In the genomic region with DNA sequence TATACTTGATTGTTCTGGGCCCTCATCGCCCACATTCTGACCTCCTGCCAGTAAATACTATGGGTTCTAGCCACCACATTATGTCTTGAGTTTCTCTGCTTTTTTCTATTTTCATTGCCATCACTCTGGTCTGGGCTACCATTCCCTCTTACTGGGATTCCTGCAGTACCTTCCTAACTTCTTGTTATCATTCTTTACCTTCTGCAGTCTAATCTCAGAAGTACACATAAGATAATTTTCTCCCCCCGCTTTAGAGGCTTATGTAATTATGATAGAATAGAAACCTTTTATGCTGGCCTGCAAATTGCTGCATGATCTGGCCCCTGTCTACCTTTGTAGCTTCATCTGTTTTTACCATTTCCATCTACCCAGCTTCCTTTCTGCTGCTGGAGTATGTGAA, we compare ENCODE assay signal across 1 cellular context.
TF ChIP-seq lines count a peak whose summit lies in the region.

No MANE protein-coding gene starts in this region.

TF ChIP-seq in K562, 482 proteins besides CTCF, POLR2A, EP300 and RAD21 (continued from another document and continues in another):
- TF ChIP-seq HNRNPH1 (optimal IDR thresholded peaks at IDR 0.05; ENCODE audit: low read depth, low read length) (no peak), CBX2 (IDR thresholded peaks at IDR 0.05; ENCODE audit: insufficient read depth, low read length, poor library complexity, severe bottlenecking) (no peak), HSF4 (CRISPR knock-in tag; IDR thresholded peaks at IDR 0.05; ENCODE audit: borderline replicate concordance) (no peak), SMARCE1 (IDR thresholded peaks at IDR 0.05) (peak; percentile 74), ZNF408 (CRISPR knock-in tag; IDR thresholded peaks at IDR 0.05; ENCODE audit: low read depth) (no peak), ETV5 (CRISPR knock-in tag; IDR thresholded peaks at IDR 0.05; ENCODE audit: low read depth) (no peak), HNRNPUL1 (IDR thresholded peaks at IDR 0.05; ENCODE audit: low read length) (no peak), MTA2 (IDR thresholded peaks at IDR 0.05; ENCODE audit: low read depth) (peak; percentile 66), TCF3 (CRISPR knock-in tag; IDR thresholded peaks at IDR 0.05) (peak; percentile 81), ETV1 (tag; conservative IDR thresholded peaks at IDR 0.05; ENCODE audit: low read depth) (no peak), NEUROD1 (IDR thresholded peaks at IDR 0.05; ENCODE audit: borderline replicate concordance, low read depth, low read length, partially characterized antibody) (no peak), NUFIP1 (IDR thresholded peaks at IDR 0.05; ENCODE audit: partially characterized antibody) (no peak), XRCC5 (IDR thresholded peaks at IDR 0.05; ENCODE audit: low read depth, low read length) (no peak), LEF1 (IDR thresholded peaks at IDR 0.05) (no peak), HDAC3 (IDR thresholded peaks at IDR 0.05; ENCODE audit: borderline replicate concordance, partially characterized antibody) (no peak), SMARCA5 (IDR thresholded peaks at IDR 0.05) (no peak), HOXB6 (CRISPR knock-in tag; IDR thresholded peaks at IDR 0.05; ENCODE audit: borderline replicate concordance) (no peak), GTF2F1 (IDR thresholded peaks at IDR 0.05; ENCODE audit: low read depth, low read length) (no peak), GTF2A2 (tag; IDR thresholded peaks at IDR 0.05) (no peak), LARP7 (IDR thresholded peaks at IDR 0.05) (no peak), PRMT5 (CRISPR knock-in tag; IDR thresholded peaks at IDR 0.05) (no peak), CBFA2T2 (conservative IDR thresholded peaks at IDR 0.05) (peak; percentile 72), BCL6 (CRISPR knock-in tag; IDR thresholded peaks at IDR 0.05) (no peak), SP1 (CRISPR knock-in tag; IDR thresholded peaks at IDR 0.05) (no peak), MIER1 (IDR thresholded peaks at IDR 0.05; ENCODE audit: low read depth) (no peak), ZNF764 (CRISPR knock-in tag; IDR thresholded peaks at IDR 0.05; ENCODE audit: low read depth) (no peak), GABPB2 (CRISPR knock-in tag; conservative IDR thresholded peaks at IDR 0.05) (no peak), PML (IDR thresholded peaks at IDR 0.05; ENCODE audit: low read length) (no peak; the same call in 1 of the 2 replicates), CTBP1 (IDR thresholded peaks at IDR 0.05; ENCODE audit: borderline replicate concordance) (no peak; the same call in 1 of the 2 replicates), ZNF384 (IDR thresholded peaks at IDR 0.05; ENCODE audit: low read depth, low read length) (no peak), SNRNP70 (optimal IDR thresholded peaks at IDR 0.05; ENCODE audit: low read depth, low read length) (no peak), OTX1 (CRISPR knock-in tag; IDR thresholded peaks at IDR 0.05) (no peak), TAL1 (IDR thresholded peaks at IDR 0.05) (peak; percentile 86), NR4A1 (CRISPR knock-in tag; IDR thresholded peaks at IDR 0.05) (no peak), NR4A1 (tag; IDR thresholded peaks at IDR 0.05) (no peak), CEBPB (tag; IDR thresholded peaks at IDR 0.05) (no peak), POLR2AphosphoS2 (IDR thresholded peaks at IDR 0.05; ENCODE audit: low read length) (no peak), TSC22D4 (tag; IDR thresholded peaks at IDR 0.05) (no peak), ZNF77 (CRISPR knock-in tag; IDR thresholded peaks at IDR 0.05) (no peak), U2AF2 (optimal IDR thresholded peaks at IDR 0.05; ENCODE audit: low read depth, low read length) (no peak)
- TF ChIP-seq, protein P1, sequence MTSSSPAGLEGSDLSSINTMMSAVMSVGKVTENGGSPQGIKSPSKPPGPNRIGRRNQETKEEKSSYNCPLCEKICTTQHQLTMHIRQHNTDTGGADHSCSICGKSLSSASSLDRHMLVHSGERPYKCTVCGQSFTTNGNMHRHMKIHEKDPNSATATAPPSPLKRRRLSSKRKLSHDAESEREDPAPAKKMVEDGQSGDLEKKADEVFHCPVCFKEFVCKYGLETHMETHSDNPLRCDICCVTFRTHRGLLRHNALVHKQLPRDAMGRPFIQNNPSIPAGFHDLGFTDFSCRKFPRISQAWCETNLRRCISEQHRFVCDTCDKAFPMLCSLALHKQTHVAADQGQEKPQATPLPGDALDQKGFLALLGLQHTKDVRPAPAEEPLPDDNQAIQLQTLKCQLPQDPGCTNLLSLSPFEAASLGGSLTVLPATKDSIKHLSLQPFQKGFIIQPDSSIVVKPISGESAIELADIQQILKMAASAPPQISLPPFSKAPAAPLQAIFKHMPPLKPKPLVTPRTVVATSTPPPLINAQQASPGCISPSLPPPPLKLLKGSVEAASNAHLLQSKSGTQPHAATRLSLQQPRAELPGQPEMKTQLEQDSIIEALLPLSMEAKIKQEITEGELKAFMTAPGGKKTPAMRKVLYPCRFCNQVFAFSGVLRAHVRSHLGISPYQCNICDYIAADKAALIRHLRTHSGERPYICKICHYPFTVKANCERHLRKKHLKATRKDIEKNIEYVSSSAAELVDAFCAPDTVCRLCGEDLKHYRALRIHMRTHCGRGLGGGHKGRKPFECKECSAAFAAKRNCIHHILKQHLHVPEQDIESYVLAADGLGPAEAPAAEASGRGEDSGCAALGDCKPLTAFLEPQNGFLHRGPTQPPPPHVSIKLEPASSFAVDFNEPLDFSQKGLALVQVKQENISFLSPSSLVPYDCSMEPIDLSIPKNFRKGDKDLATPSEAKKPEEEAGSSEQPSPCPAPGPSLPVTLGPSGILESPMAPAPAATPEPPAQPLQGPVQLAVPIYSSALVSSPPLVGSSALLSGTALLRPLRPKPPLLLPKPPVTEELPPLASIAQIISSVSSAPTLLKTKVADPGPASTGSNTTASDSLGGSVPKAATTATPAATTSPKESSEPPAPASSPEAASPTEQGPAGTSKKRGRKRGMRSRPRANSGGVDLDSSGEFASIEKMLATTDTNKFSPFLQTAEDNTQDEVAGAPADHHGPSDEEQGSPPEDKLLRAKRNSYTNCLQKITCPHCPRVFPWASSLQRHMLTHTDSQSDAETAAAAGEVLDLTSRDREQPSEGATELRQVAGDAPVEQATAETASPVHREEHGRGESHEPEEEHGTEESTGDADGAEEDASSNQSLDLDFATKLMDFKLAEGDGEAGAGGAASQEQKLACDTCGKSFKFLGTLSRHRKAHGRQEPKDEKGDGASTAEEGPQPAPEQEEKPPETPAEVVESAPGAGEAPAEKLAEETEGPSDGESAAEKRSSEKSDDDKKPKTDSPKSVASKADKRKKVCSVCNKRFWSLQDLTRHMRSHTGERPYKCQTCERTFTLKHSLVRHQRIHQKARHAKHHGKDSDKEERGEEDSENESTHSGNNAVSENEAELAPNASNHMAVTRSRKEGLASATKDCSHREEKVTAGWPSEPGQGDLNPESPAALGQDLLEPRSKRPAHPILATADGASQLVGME (CRISPR knock-in tag; IDR thresholded peaks at IDR 0.05), result no peak
- TF ChIP-seq, protein P2, sequence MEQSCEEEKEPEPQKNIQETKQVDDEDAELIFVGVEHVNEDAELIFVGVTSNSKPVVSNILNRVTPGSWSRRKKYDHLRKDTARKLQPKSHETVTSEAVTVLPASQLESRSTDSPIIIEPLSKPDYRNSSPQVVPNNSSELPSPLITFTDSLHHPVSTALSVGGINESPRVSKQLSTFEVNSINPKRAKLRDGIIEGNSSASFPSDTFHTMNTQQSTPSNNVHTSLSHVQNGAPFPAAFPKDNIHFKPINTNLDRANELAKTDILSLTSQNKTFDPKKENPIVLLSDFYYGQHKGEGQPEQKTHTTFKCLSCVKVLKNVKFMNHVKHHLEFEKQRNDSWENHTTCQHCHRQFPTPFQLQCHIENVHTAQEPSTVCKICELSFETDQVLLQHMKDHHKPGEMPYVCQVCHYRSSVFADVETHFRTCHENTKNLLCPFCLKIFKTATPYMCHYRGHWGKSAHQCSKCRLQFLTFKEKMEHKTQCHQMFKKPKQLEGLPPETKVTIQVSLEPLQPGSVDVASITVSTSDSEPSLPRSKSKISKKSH (CRISPR knock-in tag; IDR thresholded peaks at IDR 0.05), result no peak
- TF ChIP-seq, protein P3, sequence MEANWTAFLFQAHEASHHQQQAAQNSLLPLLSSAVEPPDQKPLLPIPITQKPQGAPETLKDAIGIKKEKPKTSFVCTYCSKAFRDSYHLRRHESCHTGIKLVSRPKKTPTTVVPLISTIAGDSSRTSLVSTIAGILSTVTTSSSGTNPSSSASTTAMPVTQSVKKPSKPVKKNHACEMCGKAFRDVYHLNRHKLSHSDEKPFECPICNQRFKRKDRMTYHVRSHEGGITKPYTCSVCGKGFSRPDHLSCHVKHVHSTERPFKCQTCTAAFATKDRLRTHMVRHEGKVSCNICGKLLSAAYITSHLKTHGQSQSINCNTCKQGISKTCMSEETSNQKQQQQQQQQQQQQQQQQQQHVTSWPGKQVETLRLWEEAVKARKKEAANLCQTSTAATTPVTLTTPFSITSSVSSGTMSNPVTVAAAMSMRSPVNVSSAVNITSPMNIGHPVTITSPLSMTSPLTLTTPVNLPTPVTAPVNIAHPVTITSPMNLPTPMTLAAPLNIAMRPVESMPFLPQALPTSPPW (CRISPR knock-in tag; IDR thresholded peaks at IDR 0.05), result peak; percentile 82
- TF ChIP-seq, protein P4, sequence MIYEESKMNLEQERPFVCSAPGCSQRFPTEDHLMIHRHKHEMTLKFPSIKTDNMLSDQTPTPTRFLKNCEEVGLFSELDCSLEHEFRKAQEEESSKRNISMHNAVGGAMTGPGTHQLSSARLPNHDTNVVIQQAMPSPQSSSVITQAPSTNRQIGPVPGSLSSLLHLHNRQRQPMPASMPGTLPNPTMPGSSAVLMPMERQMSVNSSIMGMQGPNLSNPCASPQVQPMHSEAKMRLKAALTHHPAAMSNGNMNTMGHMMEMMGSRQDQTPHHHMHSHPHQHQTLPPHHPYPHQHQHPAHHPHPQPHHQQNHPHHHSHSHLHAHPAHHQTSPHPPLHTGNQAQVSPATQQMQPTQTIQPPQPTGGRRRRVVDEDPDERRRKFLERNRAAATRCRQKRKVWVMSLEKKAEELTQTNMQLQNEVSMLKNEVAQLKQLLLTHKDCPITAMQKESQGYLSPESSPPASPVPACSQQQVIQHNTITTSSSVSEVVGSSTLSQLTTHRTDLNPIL (CRISPR knock-in tag; IDR thresholded peaks at IDR 0.05), result no peak
- TF ChIP-seq, protein P5, sequence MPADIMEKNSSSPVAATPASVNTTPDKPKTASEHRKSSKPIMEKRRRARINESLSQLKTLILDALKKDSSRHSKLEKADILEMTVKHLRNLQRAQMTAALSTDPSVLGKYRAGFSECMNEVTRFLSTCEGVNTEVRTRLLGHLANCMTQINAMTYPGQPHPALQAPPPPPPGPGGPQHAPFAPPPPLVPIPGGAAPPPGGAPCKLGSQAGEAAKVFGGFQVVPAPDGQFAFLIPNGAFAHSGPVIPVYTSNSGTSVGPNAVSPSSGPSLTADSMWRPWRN (IDR thresholded peaks at IDR 0.05; ENCODE audit: low read depth), result no peak
- TF ChIP-seq, protein P6, sequence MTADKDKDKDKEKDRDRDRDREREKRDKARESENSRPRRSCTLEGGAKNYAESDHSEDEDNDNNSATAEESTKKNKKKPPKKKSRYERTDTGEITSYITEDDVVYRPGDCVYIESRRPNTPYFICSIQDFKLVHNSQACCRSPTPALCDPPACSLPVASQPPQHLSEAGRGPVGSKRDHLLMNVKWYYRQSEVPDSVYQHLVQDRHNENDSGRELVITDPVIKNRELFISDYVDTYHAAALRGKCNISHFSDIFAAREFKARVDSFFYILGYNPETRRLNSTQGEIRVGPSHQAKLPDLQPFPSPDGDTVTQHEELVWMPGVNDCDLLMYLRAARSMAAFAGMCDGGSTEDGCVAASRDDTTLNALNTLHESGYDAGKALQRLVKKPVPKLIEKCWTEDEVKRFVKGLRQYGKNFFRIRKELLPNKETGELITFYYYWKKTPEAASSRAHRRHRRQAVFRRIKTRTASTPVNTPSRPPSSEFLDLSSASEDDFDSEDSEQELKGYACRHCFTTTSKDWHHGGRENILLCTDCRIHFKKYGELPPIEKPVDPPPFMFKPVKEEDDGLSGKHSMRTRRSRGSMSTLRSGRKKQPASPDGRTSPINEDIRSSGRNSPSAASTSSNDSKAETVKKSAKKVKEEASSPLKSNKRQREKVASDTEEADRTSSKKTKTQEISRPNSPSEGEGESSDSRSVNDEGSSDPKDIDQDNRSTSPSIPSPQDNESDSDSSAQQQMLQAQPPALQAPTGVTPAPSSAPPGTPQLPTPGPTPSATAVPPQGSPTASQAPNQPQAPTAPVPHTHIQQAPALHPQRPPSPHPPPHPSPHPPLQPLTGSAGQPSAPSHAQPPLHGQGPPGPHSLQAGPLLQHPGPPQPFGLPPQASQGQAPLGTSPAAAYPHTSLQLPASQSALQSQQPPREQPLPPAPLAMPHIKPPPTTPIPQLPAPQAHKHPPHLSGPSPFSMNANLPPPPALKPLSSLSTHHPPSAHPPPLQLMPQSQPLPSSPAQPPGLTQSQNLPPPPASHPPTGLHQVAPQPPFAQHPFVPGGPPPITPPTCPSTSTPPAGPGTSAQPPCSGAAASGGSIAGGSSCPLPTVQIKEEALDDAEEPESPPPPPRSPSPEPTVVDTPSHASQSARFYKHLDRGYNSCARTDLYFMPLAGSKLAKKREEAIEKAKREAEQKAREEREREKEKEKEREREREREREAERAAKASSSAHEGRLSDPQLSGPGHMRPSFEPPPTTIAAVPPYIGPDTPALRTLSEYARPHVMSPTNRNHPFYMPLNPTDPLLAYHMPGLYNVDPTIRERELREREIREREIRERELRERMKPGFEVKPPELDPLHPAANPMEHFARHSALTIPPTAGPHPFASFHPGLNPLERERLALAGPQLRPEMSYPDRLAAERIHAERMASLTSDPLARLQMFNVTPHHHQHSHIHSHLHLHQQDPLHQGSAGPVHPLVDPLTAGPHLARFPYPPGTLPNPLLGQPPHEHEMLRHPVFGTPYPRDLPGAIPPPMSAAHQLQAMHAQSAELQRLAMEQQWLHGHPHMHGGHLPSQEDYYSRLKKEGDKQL (CRISPR knock-in tag; IDR thresholded peaks at IDR 0.05; ENCODE audit: borderline replicate concordance), result no peak
- TF ChIP-seq, protein P7, sequence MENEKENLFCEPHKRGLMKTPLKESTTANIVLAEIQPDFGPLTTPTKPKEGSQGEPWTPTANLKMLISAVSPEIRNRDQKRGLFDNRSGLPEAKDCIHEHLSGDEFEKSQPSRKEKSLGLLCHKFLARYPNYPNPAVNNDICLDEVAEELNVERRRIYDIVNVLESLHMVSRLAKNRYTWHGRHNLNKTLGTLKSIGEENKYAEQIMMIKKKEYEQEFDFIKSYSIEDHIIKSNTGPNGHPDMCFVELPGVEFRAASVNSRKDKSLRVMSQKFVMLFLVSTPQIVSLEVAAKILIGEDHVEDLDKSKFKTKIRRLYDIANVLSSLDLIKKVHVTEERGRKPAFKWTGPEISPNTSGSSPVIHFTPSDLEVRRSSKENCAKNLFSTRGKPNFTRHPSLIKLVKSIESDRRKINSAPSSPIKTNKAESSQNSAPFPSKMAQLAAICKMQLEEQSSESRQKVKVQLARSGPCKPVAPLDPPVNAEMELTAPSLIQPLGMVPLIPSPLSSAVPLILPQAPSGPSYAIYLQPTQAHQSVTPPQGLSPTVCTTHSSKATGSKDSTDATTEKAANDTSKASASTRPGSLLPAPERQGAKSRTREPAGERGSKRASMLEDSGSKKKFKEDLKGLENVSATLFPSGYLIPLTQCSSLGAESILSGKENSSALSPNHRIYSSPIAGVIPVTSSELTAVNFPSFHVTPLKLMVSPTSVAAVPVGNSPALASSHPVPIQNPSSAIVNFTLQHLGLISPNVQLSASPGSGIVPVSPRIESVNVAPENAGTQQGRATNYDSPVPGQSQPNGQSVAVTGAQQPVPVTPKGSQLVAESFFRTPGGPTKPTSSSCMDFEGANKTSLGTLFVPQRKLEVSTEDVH (IDR thresholded peaks at IDR 0.05; ENCODE audit: low read depth, partially characterized antibody), result no peak
- TF ChIP-seq, protein P8, sequence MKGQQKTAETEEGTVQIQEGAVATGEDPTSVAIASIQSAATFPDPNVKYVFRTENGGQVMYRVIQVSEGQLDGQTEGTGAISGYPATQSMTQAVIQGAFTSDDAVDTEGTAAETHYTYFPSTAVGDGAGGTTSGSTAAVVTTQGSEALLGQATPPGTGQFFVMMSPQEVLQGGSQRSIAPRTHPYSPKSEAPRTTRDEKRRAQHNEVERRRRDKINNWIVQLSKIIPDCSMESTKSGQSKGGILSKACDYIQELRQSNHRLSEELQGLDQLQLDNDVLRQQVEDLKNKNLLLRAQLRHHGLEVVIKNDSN (CRISPR knock-in tag; IDR thresholded peaks at IDR 0.05), result no peak
